Comparison of ENCODE assay signal across 23 cellular contexts in genomic region chr9:136578620-136578914, GRCh38. TPM values are rescaled to one million over a fixed set of nuclear protein-coding genes. Genes with fewer than 3 reads are reported as not detected.
DNase-seq lines count a peak whose midpoint lies in the region; ATAC-seq and TF ChIP-seq lines count a peak whose summit lies in the region.
"Had no signal": no experiment of that assay in that cellular context is flagged by ENCODE, and none has a peak within 500 bp of the region (broad histone marks: within the 10 kb centered on the region; RNA-seq: fewer than 3 reads in every experiment).

No MANE protein-coding gene starts in this region.

- H3K4me1 ChIP-seq in SK-N-SH (ENCODE audit: control insufficient read depth in 1 of 2, insufficient read depth in 2 of 2, low read depth in 1 of 2, low read length in 1 of 2) (no peaks in the 10 kb centered on the region; a peak in 2 of 4 replicates), HEK293 (ENCODE audit: control insufficient read depth, insufficient read depth, low read length) (no peaks in the 10 kb centered on the region), endodermal cell (ENCODE audit: control insufficient read depth, insufficient read depth, low read length) (no peaks in the 10 kb centered on the region)

- H3K27ac ChIP-seq in SK-N-SH (ENCODE audit: low read depth in 2 of 2, low read length in 1 of 2) (no peak overlapping the region), HEK293 (ENCODE audit: extremely low read depth, low read depth, low read length) (no peak overlapping the region), endodermal cell (ENCODE audit: low read depth, low read length) (peak overlapping the region; percentile 44)
- H3K27ac ChIP-seq: pancreas, stomach, VCaP had no signal

- no peak for TF ChIP-seq CTCF in SK-N-SH (IDR thresholded peaks at IDR 0.05)
- no peak for TF ChIP-seq CTCF in HEK293 (tag by site-specific recombination; IDR thresholded peaks at IDR 0.05)
- no peak for TF ChIP-seq CTCF in endodermal cell (conservative IDR thresholded peaks at IDR 0.05)

- H3K4me3 ChIP-seq in SK-N-SH (ENCODE audit: low read depth in 2 of 2, low read length in 1 of 2) (no peak overlapping the region), HEK293 (ENCODE audit: low read depth, low read length) (no peak overlapping the region), endodermal cell (ENCODE audit: low read length) (no peak overlapping the region)
- H3K4me3 ChIP-seq: pancreas, stomach had no signal

- peaks cover 5% of the 10 kb centered on the region for H3K4me1 Mint-ChIP-seq in endodermal cell

- H3K9me2 ChIP-seq in SK-N-SH, result no peaks in the 10 kb centered on the region

- H2AFZ ChIP-seq in SK-N-SH (ENCODE audit: low read depth), result no peak overlapping the region

- no peak for TF ChIP-seq EP300 in SK-N-SH (IDR thresholded peaks at IDR 0.05; ENCODE audit: borderline replicate concordance in 1 of 2, low read depth in 1 of 2, low read length in 1 of 2)

- POLR2A ChIA-PET in SK-N-SH (lab: Yijun Ruan, JAX) (no interaction called here), HEK293 (lab: Yijun Ruan, JAX) (no interaction called here)

- H3K36me3 Mint-ChIP-seq in endodermal cell (ENCODE audit: low read depth), result no peaks in the 10 kb centered on the region
- H3K36me3 Mint-ChIP-seq: activated naive CD8-positive, alpha-beta T cell treated with anti-CD3 and anti-CD28 coated beads, Interleukin-2, amount 10 ng/mL, durations not matched to agents 7 days and 5 days; natural killer cell treated with Interleukin-12 subunit alpha and Interleukin-12 subunit beta and Interleukin-15 and Interleukin-18, amount 100 ng/mL, for 72 hours had no signal

- H3F3A ChIP-seq in SK-N-SH (replicated peaks; ENCODE audit: insufficient read depth), result peaks cover 19% of the 10 kb centered on the region

- CTCF ChIA-PET in SK-N-SH (lab: Yijun Ruan, JAX) (interaction anchor here (1.1 to 1.4 kb wide), 3 partner anchors 26 to 93 kb away, joined by 5 to 6 read pairs (median 6); no protein-coding TSS in a partner anchor), HEK293 (lab: Yijun Ruan, JAX) (no interaction called here)

- H3K4me3 Mint-ChIP-seq in endodermal cell, result no peak overlapping the region
- H3K4me3 Mint-ChIP-seq: activated naive CD8-positive, alpha-beta T cell treated with anti-CD3 and anti-CD28 coated beads, Interleukin-2, amount 10 ng/mL, durations not matched to agents 7 days and 5 days; H9; natural killer cell treated with Interleukin-12 subunit alpha and Interleukin-12 subunit beta and Interleukin-15 and Interleukin-18, amount 100 ng/mL, for 72 hours; T-helper 2 cell treated with Interferon-gamma antibody and Interleukin-4, amounts not matched to agents 5 μg/mL and 100 μg/mL, for 36 hours had no signal

- no peak overlapping the region for H3K27ac Mint-ChIP-seq in endodermal cell
- H3K27ac Mint-ChIP-seq: activated naive CD8-positive, alpha-beta T cell treated with anti-CD3 and anti-CD28 coated beads, Interleukin-2, amount 10 ng/mL, durations not matched to agents 7 days and 5 days; T-helper 2 cell treated with Interferon-gamma antibody and Interleukin-4, amounts not matched to agents 5 μg/mL and 100 μg/mL, for 36 hours had no signal

- no peaks in the 10 kb centered on the region for H3K9me3 Mint-ChIP-seq in endodermal cell
- H3K9me3 Mint-ChIP-seq: activated naive CD8-positive, alpha-beta T cell treated with anti-CD3 and anti-CD28 coated beads, Interleukin-2, amount 10 ng/mL, durations not matched to agents 7 days and 5 days; natural killer cell treated with Interleukin-12 subunit alpha and Interleukin-12 subunit beta and Interleukin-15 and Interleukin-18, amount 100 ng/mL, for 72 hours; T-helper 2 cell treated with Interferon-gamma antibody and Interleukin-4, amounts not matched to agents 5 μg/mL and 100 μg/mL, for 36 hours had no signal

- peaks cover 1% of the 10 kb centered on the region for H3K27me3 Mint-ChIP-seq in endodermal cell (ENCODE audit: insufficient read depth)
- H3K27me3 Mint-ChIP-seq: natural killer cell treated with Interleukin-12 subunit alpha and Interleukin-12 subunit beta and Interleukin-15 and Interleukin-18, amount 100 ng/mL, for 72 hours had no signal

- 25% methylated on average over 1 of the region's 7 CpGs for WGBS in SK-N-SH (ENCODE audit: low lambda C conversion rate)
- 72 to 75% methylated on average over 3 to 7 of the region's 7 CpGs for WGBS in endodermal cell (ENCODE audit: insufficient coverage in 1 of 2, insufficient read length in 1 of 2), 2 experiments

- no peaks in the 10 kb centered on the region for H4K20me1 ChIP-seq in SK-N-SH (ENCODE audit: insufficient read depth)

- H3K36me3 ChIP-seq in SK-N-SH (replicated peaks in 1 of 2; ENCODE audit: control insufficient read depth in 1 of 2, insufficient read depth in 2 of 2, low read length in 1 of 2) (no peaks in the 10 kb centered on the region), HEK293 (ENCODE audit: control insufficient read depth in 2 of 2, insufficient read depth in 1 of 2, low read length in 2 of 2) (no peaks in the 10 kb centered on the region), endodermal cell (ENCODE audit: control insufficient read depth, insufficient read depth, low read length) (no peaks in the 10 kb centered on the region)
- H3K36me3 ChIP-seq: pancreas, stomach had no signal

- ATAC-seq in SK-N-SH treated with all-trans-retinoic acid at 6 μM for 48 hours, result peak; percentile 19; the same call in 2 of the 3 replicates

- H3K27me3 ChIP-seq in SK-N-SH (ENCODE audit: insufficient read depth) (no peaks in the 10 kb centered on the region), endodermal cell (ENCODE audit: control insufficient read depth, insufficient read depth, low read length, poor library complexity, severe bottlenecking) (no peaks in the 10 kb centered on the region)
- H3K27me3 ChIP-seq: pancreas, stomach had no signal

- TF ChIP-seq RAD21 in SK-N-SH (IDR thresholded peaks at IDR 0.05; ENCODE audit: low read length), result no peak

- no peak overlapping the region for H3K4me2 ChIP-seq in SK-N-SH

- no peak overlapping the region for H3K9ac ChIP-seq in SK-N-SH
- no peak overlapping the region for H3K9ac ChIP-seq in endodermal cell (ENCODE audit: extremely low read depth, low read length, poor library complexity, severe bottlenecking)

- DNase-seq in SK-N-SH (no peak), endodermal cell (no peak), retina (peak; percentile 52), LoVo (ENCODE audit: low spot score) (no peak), NCI-H2196 treated with DMSO at 0.1 percent for 48 hours (lab: John Stamatoyannopoulos, UW; ENCODE audit: unreplicated experiment) (no peak), GF-D8 (lab: John Stamatoyannopoulos, UW) (no peak)
- DNase-seq: activated CD4-positive, alpha-beta T cell treated with anti-CD3 and anti-CD28 coated beads, Interleukin-2, amount 50 U/mL, for 1 hour; activated naive CD8-positive, alpha-beta T cell treated with anti-CD3 and anti-CD28 coated beads, Interleukin-2, amount 10 ng/mL, durations not matched to agents 7 days and 5 days; cerebellar nuclear complex; glutamatergic neuron; H9; IMR-90; NCI-H1105; NCI-H2029 treated with DMSO at 0.1 percent for 48 hours; NCI-H345; NCI-H748 treated with DMSO at 0.1 percent for 48 hours; stomach had no signal

- H3K9me3 ChIP-seq in SK-N-SH (no peaks in the 10 kb centered on the region), HEK293 (ENCODE audit: control insufficient read depth, insufficient read depth, low read depth, low read length) (no peaks in the 10 kb centered on the region), endodermal cell (ENCODE audit: control insufficient read depth, low read length) (peaks cover 12% of the 10 kb centered on the region)
- H3K9me3 ChIP-seq: pancreas, stomach had no signal

- H3K79me2 ChIP-seq in SK-N-SH (ENCODE audit: insufficient read depth), result no peaks in the 10 kb centered on the region

TF ChIP-seq in SK-N-SH treated with all-trans-retinoic acid at 6 μM for 48 hours, 23 proteins besides CTCF, POLR2A, EP300 and RAD21 (continues in another document):
- TF ChIP-seq RARB (CRISPR knock-in tag; IDR thresholded peaks at IDR 0.05), result no peak
- TF ChIP-seq ZFP30 (CRISPR knock-in tag; IDR thresholded peaks at IDR 0.05), result no peak
- no peak for TF ChIP-seq ZC3H10 (CRISPR knock-in tag; IDR thresholded peaks at IDR 0.05)

TF ChIP-seq in SK-N-SH, 30 proteins besides CTCF, POLR2A, EP300 and RAD21 (continues in another document):
- TF ChIP-seq SIN3A (IDR thresholded peaks at IDR 0.05; ENCODE audit: borderline replicate concordance, low read depth, low read length) (no peak), NRF1 (IDR thresholded peaks at IDR 0.05; ENCODE audit: low read depth, low read length) (no peak), JUND (IDR thresholded peaks at IDR 0.05) (no peak)
- TF ChIP-seq, protein P1, sequence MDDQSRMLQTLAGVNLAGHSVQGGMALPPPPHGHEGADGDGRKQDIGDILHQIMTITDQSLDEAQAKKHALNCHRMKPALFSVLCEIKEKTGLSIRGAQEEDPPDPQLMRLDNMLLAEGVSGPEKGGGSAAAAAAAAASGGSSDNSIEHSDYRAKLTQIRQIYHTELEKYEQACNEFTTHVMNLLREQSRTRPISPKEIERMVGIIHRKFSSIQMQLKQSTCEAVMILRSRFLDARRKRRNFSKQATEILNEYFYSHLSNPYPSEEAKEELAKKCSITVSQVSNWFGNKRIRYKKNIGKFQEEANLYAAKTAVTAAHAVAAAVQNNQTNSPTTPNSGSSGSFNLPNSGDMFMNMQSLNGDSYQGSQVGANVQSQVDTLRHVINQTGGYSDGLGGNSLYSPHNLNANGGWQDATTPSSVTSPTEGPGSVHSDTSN (IDR thresholded peaks at IDR 0.05), result no peak

TF ChIP-seq in HEK293, 187 proteins besides CTCF, POLR2A, EP300 and RAD21:
- TF ChIP-seq ZNF394 (tag by site-specific recombination; IDR thresholded peaks at IDR 0.05; ENCODE audit: borderline replicate concordance) (no peak), ZNF155 (tag by site-specific recombination; IDR thresholded peaks at IDR 0.05) (no peak), GLIS2 (tag by site-specific recombination; IDR thresholded peaks at IDR 0.05) (peak; percentile 31; the same call in 1 of the 2 replicates), ZNF707 (tag by site-specific recombination; IDR thresholded peaks at IDR 0.05) (no peak), GLIS1 (tag by site-specific recombination; IDR thresholded peaks at IDR 0.05) (peak; percentile 21; the same call in 1 of the 2 replicates)

RNA-seq across cellular contexts. Expression of gene NOTCH1, which starts 32.7 kb away (rescaled TPM):
- 2.6 and 6.6 TPM in 2 replicates for polyA plus RNA-seq in SK-N-SH (2012; rRNA removed)
- 3.3 and 4.8 TPM in 2 replicates for polyA plus RNA-seq in SK-N-SH (2012; cell fraction: cytosol; rRNA removed)
- 25.0 and 35.2 TPM in 2 replicates for polyA plus RNA-seq in SK-N-SH (2012; cell fraction: nucleus; rRNA removed)
- 10 to 100 TPM; 23.4 to 24.2 TPM for total RNA-seq in endodermal cell
- 72.4 TPM for polyA plus RNA-seq in endodermal cell (2013, experiment 1 of 2)
- 68.2 TPM for polyA plus RNA-seq in endodermal cell (2013, experiment 2 of 2)
